25 cellular contexts compared by ENCODE assay signal in the genomic region with DNA sequence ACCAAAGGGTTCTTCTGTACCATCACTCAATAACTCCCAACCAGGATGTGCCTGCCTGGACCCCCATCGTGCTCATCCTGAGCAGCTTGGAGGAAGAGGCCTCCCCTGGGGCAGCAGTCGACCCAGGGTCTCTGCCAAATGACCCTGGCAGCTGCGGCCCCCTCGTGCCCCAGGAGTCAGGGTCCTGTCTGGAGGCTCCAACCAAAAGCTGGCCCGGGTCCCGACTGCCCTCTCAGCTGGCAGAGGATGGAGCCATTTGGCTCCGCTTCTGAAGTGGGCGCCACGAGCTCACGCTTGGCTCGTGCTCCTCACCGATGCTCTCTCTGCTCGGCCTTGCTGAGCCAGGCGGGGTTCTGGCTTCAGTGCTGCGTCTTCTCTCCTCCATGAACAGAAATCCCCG. TPM values are rescaled to one million over a fixed set of nuclear protein-coding genes. Genes with fewer than 3 reads are reported as not detected.
DNase-seq lines count a peak whose midpoint lies in the region; ATAC-seq and FAIRE-seq lines count a peak whose summit lies in the region.
"Had no signal": no experiment of that assay in that cellular context is flagged by ENCODE, and none has a peak within 500 bp of the region (broad histone marks: within the 10 kb centered on the region; RNA-seq: fewer than 3 reads in every experiment).

No MANE protein-coding gene starts in this region.

- no peaks in the 10 kb centered on the region for H3K9me3 ChIP-seq in BLaER1 treated with 17β-estradiol and CSF1 and Interleukin-3, amounts not matched to agents 10 nM and 100 nM (replicated peaks in 1 of 11)
- no peaks in the 10 kb centered on the region for H3K9me3 ChIP-seq in neuronal stem cell (replicated peaks in 1 of 2; ENCODE audit: control insufficient read depth in 2 of 2, insufficient read depth in 1 of 2, low read depth in 1 of 2, low read length in 2 of 2)
- H3K9me3 ChIP-seq: HAP-1 had no signal

- peak overlapping the region; percentile 59 for H3K18ac ChIP-seq in neuronal stem cell (ENCODE audit: low read length)

- no peak overlapping the region for H3K23ac ChIP-seq in neuronal stem cell (ENCODE audit: low read depth, low read length, poor library complexity)

- H3K79me1 ChIP-seq in neuronal stem cell (ENCODE audit: low read depth, low read length), result no peaks in the 10 kb centered on the region

- H2AFZ ChIP-seq in neuronal stem cell (ENCODE audit: low read length), result no peak overlapping the region

- peak overlapping the region; percentile 68 for H2AK5ac ChIP-seq in neuronal stem cell (ENCODE audit: low read depth, low read length)

- H2BK120ac ChIP-seq in neuronal stem cell (ENCODE audit: low read depth, low read length), result no peak overlapping the region

- peaks cover 0 to 26% (median 11%) of the 10 kb centered on the region in 10 experiments; a peak in 16 of 20 replicates for H3K4me1 ChIP-seq in BLaER1 treated with 17β-estradiol and CSF1 and Interleukin-3, amounts not matched to agents 10 nM and 100 nM
- peaks cover 0 to 3% of the 10 kb centered on the region in 2 donors for H3K4me1 ChIP-seq in neuronal stem cell (ENCODE audit: control insufficient read depth in 2 of 2, insufficient read depth in 1 of 2, low read depth in 1 of 2, low read length in 2 of 2)
- H3K4me1 ChIP-seq: HAP-1 had no signal

- no CpG with 5 or more reads among the region's 16 CpGs for WGBS in neuronal stem cell (ENCODE audit: extremely low coverage in 2 of 2, insufficient read length in 2 of 2, insufficient replicate concordance in 1 of 2), 2 donors

- H3K4me2 ChIP-seq in BLaER1 treated with 17β-estradiol and CSF1 and Interleukin-3, amounts not matched to agents 10 nM and 100 nM, result peak overlapping the region in 9 of 11 experiments; percentile 25 to 75 (median 66); a peak in 17 of 22 replicates
- H3K4me2 ChIP-seq in neuronal stem cell (ENCODE audit: insufficient read depth, low read length, poor library complexity, severe bottlenecking), result no peak overlapping the region

- DNase-seq in NCI-H524 (lab: John Stamatoyannopoulos, UW) (peak; percentile 21 to 45), NCI-H524 treated with DMSO at 0.1 percent for 48 hours (lab: John Stamatoyannopoulos, UW) (no peak), HTR-8/SVneo (ENCODE audit: insufficient read length, low spot score) (no peak), neuronal stem cell (ENCODE audit: low spot score) (no peak), NCI-H345 treated with DMSO at 0.1 percent for 48 hours (lab: John Stamatoyannopoulos, UW; ENCODE audit: unreplicated experiment) (no peak)
- DNase-seq: C1 segment of cervical spinal cord; CD4-positive, alpha-beta memory T cell; COR-L47; DND-41; HFFc6; NCI-H1092; NCI-H1417 treated with DMSO at 0.1 percent for 48 hours; NCI-H1694 treated with DMSO at 0.1 percent for 48 hours; NCI-H2081; NCI-H2171 treated with DMSO at 0.1 percent for 48 hours; NCI-H345; NCI-H526; NCI-H82; RPMI8226; SHP77 treated with DMSO at 0.1 percent for 48 hours; T-helper 17 cell had no signal

- peak; percentile 51 for FAIRE-seq in HTR-8/SVneo (lab: Jason Lieb, UNC)
- FAIRE-seq: GM19239 had no signal

- no peak overlapping the region for H3K4me3 ChIP-seq in BLaER1 treated with 17β-estradiol and CSF1 and Interleukin-3, amounts not matched to agents 10 nM and 100 nM
- H3K4me3 ChIP-seq in neuronal stem cell (ENCODE audit: low read length in 2 of 2), result no peak overlapping the region
- H3K4me3 ChIP-seq: HAP-1 had no signal

- H4K8ac ChIP-seq in neuronal stem cell (ENCODE audit: low read depth, low read length), result peak overlapping the region; percentile 43

- no peak overlapping the region for H4K91ac ChIP-seq in neuronal stem cell (ENCODE audit: low read depth, low read length, poor library complexity)

- H3K36me3 ChIP-seq in BLaER1 treated with 17β-estradiol and CSF1 and Interleukin-3, amounts not matched to agents 10 nM and 100 nM, result no peaks in the 10 kb centered on the region
- no peaks in the 10 kb centered on the region for H3K36me3 ChIP-seq in neuronal stem cell (replicated peaks in 1 of 2; ENCODE audit: control insufficient read depth in 2 of 2, insufficient read depth in 2 of 2, low read length in 2 of 2)
- H3K36me3 ChIP-seq: HAP-1 had no signal

- H3K27ac ChIP-seq in BLaER1 treated with 17β-estradiol and CSF1 and Interleukin-3, amounts not matched to agents 10 nM and 100 nM, result peak overlapping the region in 3 of 11 experiments; percentile 19 to 25 (median 23); a peak in 4 of 22 replicates
- H3K27ac ChIP-seq in neuronal stem cell (replicated peaks; ENCODE audit: low read length), result no peak overlapping the region

- 0 out of 22 replicates have a peak overlapping the region, but pooled peaks of 1 of the 11 experiments have one; percentile 12 for H3K9ac ChIP-seq in BLaER1 treated with 17β-estradiol and CSF1 and Interleukin-3, amounts not matched to agents 10 nM and 100 nM
- no peak overlapping the region for H3K9ac ChIP-seq in neuronal stem cell (ENCODE audit: low read depth, low read length, poor library complexity)

- no peak overlapping the region for H3K14ac ChIP-seq in neuronal stem cell (ENCODE audit: low read length)

- H3K27me3 ChIP-seq in BLaER1 treated with 17β-estradiol and CSF1 and Interleukin-3, amounts not matched to agents 10 nM and 100 nM, result no peaks in the 10 kb centered on the region
- peaks cover 0 to 2% (median 0%) of the 10 kb centered on the region in 3 experiments for H3K27me3 ChIP-seq in neuronal stem cell (ENCODE audit: control insufficient read depth in 3 of 3, insufficient read depth in 3 of 3, low read depth in 1 of 3, low read length in 3 of 3)

- no peak overlapping the region for H2BK12ac ChIP-seq in neuronal stem cell (ENCODE audit: low read length)

- H3K4ac ChIP-seq in neuronal stem cell (ENCODE audit: low read length), result no peak overlapping the region

- H2BK5ac ChIP-seq in neuronal stem cell (ENCODE audit: low read length), result no peak overlapping the region

- no peak overlapping the region for H2BK15ac ChIP-seq in neuronal stem cell (ENCODE audit: low read length)

- no peak for ATAC-seq in HG03175 (IDR thresholded peaks at IDR 0.05; ENCODE audit: unreplicated experiment)
- ATAC-seq: T-helper 17 cell had no signal

- no peaks in the 10 kb centered on the region for H4K20me1 ChIP-seq in BLaER1 treated with 17β-estradiol and CSF1 and Interleukin-3, amounts not matched to agents 10 nM and 100 nM

RNA-seq across cellular contexts. Expression of a gene that starts 56.8 kb away (rescaled TPM):
- 0.07 TPM for polyA plus RNA-seq in neuronal stem cell (2013, experiment 1 of 2)
- 0.08 TPM for polyA plus RNA-seq in neuronal stem cell (2013, experiment 2 of 2)
- polyA plus RNA-seq: CD4-positive, alpha-beta memory T cell had no signal

Comparison
In these comparisons a context has a peak if more than half of its experiments do, and no peak if none do; other contexts are left out.
1. DNase-seq: peak in NCI-H524 (2 of 2); none in NCI-H524 treated with DMSO at 0.1 percent for 48 hours (single experiment), HTR-8/SVneo (single experiment), neuronal stem cell (single experiment) and NCI-H345 treated with DMSO at 0.1 percent for 48 hours (single experiment).